In genomic region chr1:172766462-172766861, GRCh38 we compare ENCODE assay signal across 15 cellular contexts.
"Had no signal": no experiment of that assay in that cellular context is flagged by ENCODE, and none has a peak within 500 bp of the region (broad histone marks: within the 10 kb centered on the region; RNA-seq: fewer than 3 reads in every experiment).

No MANE protein-coding gene starts in this region.

- H3K4me3 Mint-ChIP-seq: activated naive CD8-positive, alpha-beta T cell treated with anti-CD3 and anti-CD28 coated beads, Interleukin-2, amount 10 ng/mL, durations not matched to agents 7 days and 5 days; activated T-helper 1 cell treated with anti-CD3 and anti-CD28 coated beads, Interleukin-12 subunit alpha, Interleukin-12 subunit beta, Interleukin-2, Interleukin-4 antibody, amounts not matched to agents 30 ng/mL and 10 ng/mL and 1 ng/mL, durations not matched to agents 14 hours and 24 hours and 36 hours; dendritic cell treated with granulocyte-macrophage colony-stimulating factor and Interleukin-4, amounts not matched to agents 40 ng/mL and 50 ng/mL, for 4 days; neural crest cell had no signal

- H3K27me3 ChIP-seq: ascending aorta, breast epithelium, uterus had no signal

- H3K9me3 ChIP-seq: ascending aorta, breast epithelium, uterus had no signal

- H3K27me3 Mint-ChIP-seq: activated naive CD8-positive, alpha-beta T cell treated with anti-CD3 and anti-CD28 coated beads, Interleukin-2, amount 10 ng/mL, durations not matched to agents 7 days and 5 days had no signal

- H3K4me3 ChIP-seq: ascending aorta, breast epithelium, uterus had no signal

- DNase-seq: activated CD4-positive, CD25-positive, alpha-beta regulatory T cell treated with anti-CD3 and anti-CD28 coated beads, Interleukin-2, amount 50 U/mL, for 72 hours; activated naive CD4-positive, alpha-beta T cell; activated naive CD8-positive, alpha-beta T cell treated with anti-CD3 and anti-CD28 coated beads, Interleukin-2, amount 10 ng/mL, durations not matched to agents 7 days and 5 days; effector memory CD4-positive, alpha-beta T cell; foreskin keratinocyte; left cardiac atrium; mesenchymal stem cell; stimulated activated CD4-positive, alpha-beta T cell treated with anti-CD3 and anti-CD28 coated beads, Interleukin-12 subunit alpha, Interleukin-12 subunit beta, amount 100 ng/mL, for 4 hours; stimulated activated CD4-positive, alpha-beta T cell treated with anti-CD3 and anti-CD28 coated beads, Interleukin-2, amount 100 ng/mL, for 24 hours; uterus had no signal

- H3K4me1 ChIP-seq: ascending aorta, breast epithelium, foreskin keratinocyte, uterus had no signal

- H3K36me3 ChIP-seq: ascending aorta, breast epithelium, uterus had no signal

- H3K27ac Mint-ChIP-seq: activated naive CD8-positive, alpha-beta T cell treated with anti-CD3 and anti-CD28 coated beads, Interleukin-2, amount 10 ng/mL, durations not matched to agents 7 days and 5 days; activated T-helper 1 cell treated with anti-CD3 and anti-CD28 coated beads, Interleukin-12 subunit alpha, Interleukin-12 subunit beta, Interleukin-2, Interleukin-4 antibody, amounts not matched to agents 30 ng/mL and 10 ng/mL and 1 ng/mL, durations not matched to agents 14 hours and 24 hours and 36 hours; dendritic cell treated with granulocyte-macrophage colony-stimulating factor and Interleukin-4, amounts not matched to agents 40 ng/mL and 50 ng/mL, for 4 days had no signal

- H3K9me3 Mint-ChIP-seq: activated naive CD8-positive, alpha-beta T cell treated with anti-CD3 and anti-CD28 coated beads, Interleukin-2, amount 10 ng/mL, durations not matched to agents 7 days and 5 days; activated T-helper 1 cell treated with anti-CD3 and anti-CD28 coated beads, Interleukin-12 subunit alpha, Interleukin-12 subunit beta, Interleukin-2, Interleukin-4 antibody, amounts not matched to agents 30 ng/mL and 10 ng/mL and 1 ng/mL, durations not matched to agents 14 hours and 24 hours and 36 hours; dendritic cell treated with granulocyte-macrophage colony-stimulating factor and Interleukin-4, amounts not matched to agents 40 ng/mL and 50 ng/mL, for 4 days had no signal

- ATAC-seq: foreskin keratinocyte had no signal

- H3K27ac ChIP-seq: ascending aorta, breast epithelium, foreskin keratinocyte, uterus had no signal
